In the genomic region with DNA sequence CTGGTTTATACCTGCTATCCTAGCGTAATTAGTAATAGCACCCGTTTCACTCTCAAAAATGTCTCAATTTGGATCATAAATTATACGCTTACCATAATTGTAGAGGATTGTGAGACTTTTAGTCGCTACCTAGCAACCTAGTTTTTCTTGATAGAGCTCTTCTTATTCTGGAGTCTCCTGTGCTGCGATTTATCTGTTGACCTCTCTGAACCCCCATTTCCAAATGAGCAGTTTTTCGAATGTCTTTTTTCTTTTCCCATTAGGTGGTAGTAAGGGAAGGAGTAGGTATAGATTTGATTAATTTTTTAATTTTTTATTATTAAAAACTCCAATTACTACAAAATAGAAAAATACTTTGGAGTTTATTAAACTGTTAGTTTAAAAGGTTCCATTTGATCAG, we compare ENCODE assay signal across 2 cellular contexts.
TF ChIP-seq lines count a peak whose summit lies in the region.

No MANE protein-coding gene starts in this region.

TF ChIP-seq in K562, 482 proteins besides CTCF, POLR2A, EP300 and RAD21:
- TF ChIP-seq BCOR (IDR thresholded peaks at IDR 0.05), result peak; percentile 36; the same call in 1 of the 2 replicates
- TF ChIP-seq ZNF584 (CRISPR knock-in tag; IDR thresholded peaks at IDR 0.05; ENCODE audit: low read depth), result no peak
- no peak for TF ChIP-seq ZNF232 (CRISPR knock-in tag; IDR thresholded peaks at IDR 0.05)
- no peak for TF ChIP-seq STAT5A (IDR thresholded peaks at IDR 0.05; ENCODE audit: borderline replicate concordance, low read length)
- peak; percentile 81 for TF ChIP-seq RBM25 (IDR thresholded peaks at IDR 0.05; ENCODE audit: low read depth, low read length, severe bottlenecking)
- TF ChIP-seq STAG1 (CRISPR knock-in tag; IDR thresholded peaks at IDR 0.05; ENCODE audit: borderline replicate concordance), result no peak
- 0 out of 2 replicates have a peak, but pooled peaks have one; percentile 13 for TF ChIP-seq NFIX (CRISPR knock-in tag; IDR thresholded peaks at IDR 0.05; ENCODE audit: low read depth)
- TF ChIP-seq BRD9 (IDR thresholded peaks at IDR 0.05; ENCODE audit: low read depth, partially characterized antibody), result no peak
- TF ChIP-seq MLLT1 (IDR thresholded peaks at IDR 0.05), result no peak
- TF ChIP-seq RFX1 (IDR thresholded peaks at IDR 0.05), result peak; percentile 13; the same call in 1 of the 2 replicates
- peak; percentile 64 for TF ChIP-seq ZFP36 (IDR thresholded peaks at IDR 0.05; ENCODE audit: low read depth, low read length, partially characterized antibody)

TF ChIP-seq in GM23338, 12 proteins besides CTCF, POLR2A, EP300 and RAD21:
- TF ChIP-seq EZH2 (IDR thresholded peaks at IDR 0.05; ENCODE audit: low read depth, unreplicated experiment), result no peak
